6 cellular contexts compared by ENCODE assay signal in genomic region chr20:28593383-28593782, GRCh38.
DNase-seq lines count a peak whose midpoint lies in the region; ATAC-seq lines count a peak whose summit lies in the region.
"Not testable (repeated sequence)": the region's sequence is repeated elsewhere in the genome, so short reads cannot be mapped to it uniquely, and the experiment has no call there.

No MANE protein-coding gene starts in this region.

- peaks cover 9 to 45% (median 12%) of the 10 kb centered on the region in 3 donors for H3K36me3 Mint-ChIP-seq in CD8-positive, alpha-beta memory T cell
- H3K36me3 Mint-ChIP-seq in activated CD4-positive, alpha-beta T cell treated with anti-CD3 and anti-CD28 coated beads, Interleukin-2, amount 10 ng/mL, durations not matched to agents 24 days and 14 days (ENCODE audit: low read depth) = peaks cover 25% of the 10 kb centered on the region
- peaks cover 25% of the 10 kb centered on the region for H3K36me3 Mint-ChIP-seq in activated CD8-positive, alpha-beta T cell treated with anti-CD3 and anti-CD28 coated beads, Interleukin-2, amount 10 ng/mL, durations not matched to agents 7 days and 5 days (ENCODE audit: low read depth)
- H3K36me3 Mint-ChIP-seq in activated T-helper 2 cell treated with anti-CD3 and anti-CD28 coated beads, Interferon-gamma antibody, Interleukin-2, Interleukin-4, amounts not matched to agents 10 μg/mL and 5 μg/mL and 100 μg/mL, durations not matched to agents 14 hours and 24 hours and 36 hours (ENCODE audit: low read depth) = peaks cover 35% of the 10 kb centered on the region
- H3K36me3 Mint-ChIP-seq in effector memory CD8-positive, alpha-beta T cell (ENCODE audit: insufficient read depth) = peaks cover 19% of the 10 kb centered on the region
- H3K36me3 Mint-ChIP-seq in natural killer cell treated with Interleukin-12 subunit alpha and Interleukin-12 subunit beta and Interleukin-15 and Interleukin-18, amount 100 ng/mL, for 72 hours = not testable (repeated sequence)

- not testable (repeated sequence) for H3K27me3 ChIP-seq in CD8-positive, alpha-beta memory T cell (ENCODE audit: insufficient read depth, low read length, poor library complexity, severe bottlenecking)

- CTCF ChIA-PET in CD8-positive, alpha-beta memory T cell (lab: Charles Lee) = interaction anchor here (0.9 kb wide), 1 partner anchor 9 kb away, joined by 3 read pairs; no protein-coding TSS in a partner anchor
- CTCF ChIA-PET in activated CD8-positive, alpha-beta T cell treated with anti-CD3 and anti-CD28 coated beads, Interleukin-2, amount 10 ng/mL, durations not matched to agents 7 days and 5 days (lab: Charles Lee) = not testable (repeated sequence)

- not testable (repeated sequence) for H3K4me3 ChIP-seq in CD8-positive, alpha-beta memory T cell (ENCODE audit: low read length)

- intact Hi-C loops in activated CD4-positive, alpha-beta T cell treated with anti-CD3 and anti-CD28 coated beads, Interleukin-2, amount 10 ng/mL, durations not matched to agents 24 days and 14 days (cut with micrococcal nuclease); activated T-helper 2 cell treated with anti-CD3 and anti-CD28 coated beads, Interferon-gamma antibody, Interleukin-2, Interleukin-4, amounts not matched to agents 10 μg/mL and 5 μg/mL and 100 μg/mL, durations not matched to agents 14 hours and 24 hours and 36 hours (cut with micrococcal nuclease): not testable (repeated sequence)

- peak overlapping the region in 3 of 8 donors; percentile 29 to 85 (median 55) for H3K27ac Mint-ChIP-seq in CD8-positive, alpha-beta memory T cell
- not testable (repeated sequence) for H3K27ac Mint-ChIP-seq in activated CD4-positive, alpha-beta T cell treated with anti-CD3 and anti-CD28 coated beads, Interleukin-2, amount 10 ng/mL, durations not matched to agents 24 days and 14 days; activated T-helper 2 cell treated with anti-CD3 and anti-CD28 coated beads, Interferon-gamma antibody, Interleukin-2, Interleukin-4, amounts not matched to agents 10 μg/mL and 5 μg/mL and 100 μg/mL, durations not matched to agents 14 hours and 24 hours and 36 hours; effector memory CD8-positive, alpha-beta T cell; natural killer cell treated with Interleukin-12 subunit alpha and Interleukin-12 subunit beta and Interleukin-15 and Interleukin-18, amount 100 ng/mL, for 72 hours
- H3K27ac Mint-ChIP-seq in activated CD8-positive, alpha-beta T cell treated with anti-CD3 and anti-CD28 coated beads, Interleukin-2, amount 10 ng/mL, durations not matched to agents 7 days and 5 days = peak overlapping the region; percentile 49

- H3K27ac ChIP-seq in CD8-positive, alpha-beta memory T cell (ENCODE audit: low read depth, low read length) = not testable (repeated sequence)

- H3K9me3 Mint-ChIP-seq in CD8-positive, alpha-beta memory T cell; activated CD4-positive, alpha-beta T cell treated with anti-CD3 and anti-CD28 coated beads, Interleukin-2, amount 10 ng/mL, durations not matched to agents 24 days and 14 days; activated CD8-positive, alpha-beta T cell treated with anti-CD3 and anti-CD28 coated beads, Interleukin-2, amount 10 ng/mL, durations not matched to agents 7 days and 5 days (ENCODE audit: insufficient read depth); activated T-helper 2 cell treated with anti-CD3 and anti-CD28 coated beads, Interferon-gamma antibody, Interleukin-2, Interleukin-4, amounts not matched to agents 10 μg/mL and 5 μg/mL and 100 μg/mL, durations not matched to agents 14 hours and 24 hours and 36 hours; effector memory CD8-positive, alpha-beta T cell; natural killer cell treated with Interleukin-12 subunit alpha and Interleukin-12 subunit beta and Interleukin-15 and Interleukin-18, amount 100 ng/mL, for 72 hours: not testable (repeated sequence)

- H3K9me3 ChIP-seq in CD8-positive, alpha-beta memory T cell (ENCODE audit: low read length) = not testable (repeated sequence)

- ATAC-seq in activated CD8-positive, alpha-beta T cell treated with anti-CD3 and anti-CD28 coated beads, Interleukin-2, amount 10 ng/mL, durations not matched to agents 7 days and 5 days; effector memory CD8-positive, alpha-beta T cell (replicated peaks); natural killer cell treated with Interleukin-12 subunit alpha and Interleukin-12 subunit beta and Interleukin-15 and Interleukin-18, amount 100 ng/mL, for 72 hours: not testable (repeated sequence)

- H3K36me3 ChIP-seq in CD8-positive, alpha-beta memory T cell (ENCODE audit: insufficient read depth, low read length) = not testable (repeated sequence)

- POLR2A ChIA-PET in CD8-positive, alpha-beta memory T cell (lab: Charles Lee) = not testable (repeated sequence)
- POLR2A ChIA-PET in activated CD8-positive, alpha-beta T cell treated with anti-CD3 and anti-CD28 coated beads, Interleukin-2, amount 10 ng/mL, durations not matched to agents 7 days and 5 days (lab: Charles Lee) = interaction anchor here (0.8 kb wide), 1 partner anchor 10 kb away, joined by 3 read pairs; no protein-coding TSS in a partner anchor

- peak overlapping the region in 4 of 7 donors; percentile 51 to 73 (median 62) for H3K4me3 Mint-ChIP-seq in CD8-positive, alpha-beta memory T cell
- H3K4me3 Mint-ChIP-seq in activated CD4-positive, alpha-beta T cell treated with anti-CD3 and anti-CD28 coated beads, Interleukin-2, amount 10 ng/mL, durations not matched to agents 24 days and 14 days = peak overlapping the region; percentile 54
- peak overlapping the region; percentile 34 for H3K4me3 Mint-ChIP-seq in activated CD8-positive, alpha-beta T cell treated with anti-CD3 and anti-CD28 coated beads, Interleukin-2, amount 10 ng/mL, durations not matched to agents 7 days and 5 days
- H3K4me3 Mint-ChIP-seq in activated T-helper 2 cell treated with anti-CD3 and anti-CD28 coated beads, Interferon-gamma antibody, Interleukin-2, Interleukin-4, amounts not matched to agents 10 μg/mL and 5 μg/mL and 100 μg/mL, durations not matched to agents 14 hours and 24 hours and 36 hours (ENCODE audit: low read depth) = peak overlapping the region; percentile 21
- H3K4me3 Mint-ChIP-seq in effector memory CD8-positive, alpha-beta T cell = peak overlapping the region; percentile 54 to 68
- H3K4me3 Mint-ChIP-seq in natural killer cell treated with Interleukin-12 subunit alpha and Interleukin-12 subunit beta and Interleukin-15 and Interleukin-18, amount 100 ng/mL, for 72 hours = peak overlapping the region; percentile 54

- not testable (repeated sequence) for H3K27me3 Mint-ChIP-seq in CD8-positive, alpha-beta memory T cell; activated CD4-positive, alpha-beta T cell treated with anti-CD3 and anti-CD28 coated beads, Interleukin-2, amount 10 ng/mL, durations not matched to agents 24 days and 14 days; activated CD8-positive, alpha-beta T cell treated with anti-CD3 and anti-CD28 coated beads, Interleukin-2, amount 10 ng/mL, durations not matched to agents 7 days and 5 days (ENCODE audit: low read depth); activated T-helper 2 cell treated with anti-CD3 and anti-CD28 coated beads, Interferon-gamma antibody, Interleukin-2, Interleukin-4, amounts not matched to agents 10 μg/mL and 5 μg/mL and 100 μg/mL, durations not matched to agents 14 hours and 24 hours and 36 hours (ENCODE audit: low read depth); effector memory CD8-positive, alpha-beta T cell; natural killer cell treated with Interleukin-12 subunit alpha and Interleukin-12 subunit beta and Interleukin-15 and Interleukin-18, amount 100 ng/mL, for 72 hours

- not testable (repeated sequence) for DNase-seq in CD8-positive, alpha-beta memory T cell; activated CD8-positive, alpha-beta T cell treated with anti-CD3 and anti-CD28 coated beads, Interleukin-2, amount 10 ng/mL, durations not matched to agents 7 days and 5 days; activated T-helper 2 cell treated with anti-CD3 and anti-CD28 coated beads, Interferon-gamma antibody, Interleukin-2, Interleukin-4, amounts not matched to agents 10 μg/mL and 5 μg/mL and 100 μg/mL, durations not matched to agents 14 hours and 24 hours and 36 hours (ENCODE audit: low spot score); effector memory CD8-positive, alpha-beta T cell; natural killer cell treated with Interleukin-12 subunit alpha and Interleukin-12 subunit beta and Interleukin-15 and Interleukin-18, amount 100 ng/mL, for 72 hours (ENCODE audit: low spot score)
- peak; percentile 65 for DNase-seq in activated CD4-positive, alpha-beta T cell treated with anti-CD3 and anti-CD28 coated beads, Interleukin-2, amount 10 ng/mL, durations not matched to agents 24 days and 14 days

- peaks cover 34 to 49% (median 41%) of the 10 kb centered on the region in 3 donors for H3K4me1 Mint-ChIP-seq in CD8-positive, alpha-beta memory T cell
- H3K4me1 Mint-ChIP-seq in activated CD4-positive, alpha-beta T cell treated with anti-CD3 and anti-CD28 coated beads, Interleukin-2, amount 10 ng/mL, durations not matched to agents 24 days and 14 days = peaks cover 20% of the 10 kb centered on the region
- not testable (repeated sequence) for H3K4me1 Mint-ChIP-seq in activated CD8-positive, alpha-beta T cell treated with anti-CD3 and anti-CD28 coated beads, Interleukin-2, amount 10 ng/mL, durations not matched to agents 7 days and 5 days (ENCODE audit: low read depth)
- peaks cover 17% of the 10 kb centered on the region for H3K4me1 Mint-ChIP-seq in activated T-helper 2 cell treated with anti-CD3 and anti-CD28 coated beads, Interferon-gamma antibody, Interleukin-2, Interleukin-4, amounts not matched to agents 10 μg/mL and 5 μg/mL and 100 μg/mL, durations not matched to agents 14 hours and 24 hours and 36 hours (ENCODE audit: low read depth)
- peaks cover 25 to 34% of the 10 kb centered on the region in 2 donors for H3K4me1 Mint-ChIP-seq in effector memory CD8-positive, alpha-beta T cell (ENCODE audit: low read depth in 2 of 2)
- peaks cover 9 to 14% of the 10 kb centered on the region in 2 donors for H3K4me1 Mint-ChIP-seq in natural killer cell treated with Interleukin-12 subunit alpha and Interleukin-12 subunit beta and Interleukin-15 and Interleukin-18, amount 100 ng/mL, for 72 hours (ENCODE audit: low read depth in 2 of 2)

- not testable (repeated sequence) for H3K4me1 ChIP-seq in CD8-positive, alpha-beta memory T cell (ENCODE audit: insufficient read depth, low read length)
